Comparison of ENCODE assay signal across 24 cellular contexts in genomic region chr22:25672685-25673084, GRCh38.
DNase-seq lines count a peak whose midpoint lies in the region; ATAC-seq and TF ChIP-seq lines count a peak whose summit lies in the region.
"Had no signal": no experiment of that assay in that cellular context is flagged by ENCODE, and none has a peak within 500 bp of the region (broad histone marks: within the 10 kb centered on the region; RNA-seq: fewer than 3 reads in every experiment).

No MANE protein-coding gene starts in this region.

- H3K4me1 ChIP-seq in GM23338 (ENCODE audit: insufficient read depth): peaks cover 13% of the 10 kb centered on the region
- H3K4me1 ChIP-seq: stomach, uterus had no signal

- H4K20me1 ChIP-seq in GM23338 (replicated peaks; ENCODE audit: insufficient read depth): no peaks in the 10 kb centered on the region

- H3K27ac ChIP-seq in GM23338 (ENCODE audit: low read depth): no peak overlapping the region
- H3K27ac ChIP-seq: esophagus muscularis mucosa, PC-9, right atrium auricular region, stomach, uterus had no signal

- H3K27me3 Mint-ChIP-seq in activated CD4-positive, alpha-beta memory T cell treated with anti-CD3 and anti-CD28 coated beads, Interleukin-2, amount 10 ng/mL, durations not matched to agents 7 days and 5 days: no peaks in the 10 kb centered on the region
- H3K27me3 Mint-ChIP-seq in activated CD4-positive, alpha-beta memory T cell treated with anti-CD3 and anti-CD28 coated beads for 36 hours: no peaks in the 10 kb centered on the region
- H3K27me3 Mint-ChIP-seq in GM23338 (ENCODE audit: insufficient read depth, low read depth, poor library complexity) (no peaks in the 10 kb centered on the region), brain (peaks cover 3% of the 10 kb centered on the region)
- H3K27me3 Mint-ChIP-seq in T-helper 2 cell treated with Interferon-gamma antibody and Interleukin-4, amounts not matched to agents 5 μg/mL and 100 μg/mL, for 36 hours (ENCODE audit: low read depth): no peaks in the 10 kb centered on the region
- H3K27me3 Mint-ChIP-seq: CD4-positive, alpha-beta memory T cell had no signal

- H3K27ac Mint-ChIP-seq in activated CD4-positive, alpha-beta memory T cell treated with anti-CD3 and anti-CD28 coated beads, Interleukin-2, amount 10 ng/mL, durations not matched to agents 7 days and 5 days: peak overlapping the region; percentile 53
- no peak overlapping the region for H3K27ac Mint-ChIP-seq in activated CD4-positive, alpha-beta memory T cell treated with anti-CD3 and anti-CD28 coated beads for 36 hours
- peak overlapping the region; percentile 73; the same call in 1 of the 2 replicates for H3K27ac Mint-ChIP-seq in GM23338
- H3K27ac Mint-ChIP-seq in T-helper 2 cell treated with Interferon-gamma antibody and Interleukin-4, amounts not matched to agents 5 μg/mL and 100 μg/mL, for 36 hours: peak overlapping the region; percentile 73
- H3K27ac Mint-ChIP-seq in brain: peak overlapping the region in 3 of 5 experiments; percentile 20 to 61 (median 33)
- H3K27ac Mint-ChIP-seq: CD4-positive, alpha-beta memory T cell had no signal

- no peak for DNase-seq in activated CD4-positive, alpha-beta memory T cell treated with anti-CD3 and anti-CD28 coated beads, Interleukin-2, amount 10 ng/mL, durations not matched to agents 7 days and 5 days
- DNase-seq in activated CD4-positive, alpha-beta memory T cell treated with anti-CD3 and anti-CD28 coated beads for 36 hours: no peak
- DNase-seq in GM23338 (ENCODE audit: low spot score) (no peak), NCI-H2081 (lab: John Stamatoyannopoulos, UW) (no peak), NCI-H226 (no peak), NCI-H1417 treated with DMSO at 0.1 percent for 48 hours (lab: John Stamatoyannopoulos, UW) (no peak)
- no peak for DNase-seq in T-helper 2 cell treated with Interferon-gamma antibody and Interleukin-4, amounts not matched to agents 5 μg/mL and 100 μg/mL, for 36 hours (ENCODE audit: low spot score)
- DNase-seq: activated effector memory CD4-positive, alpha-beta T cell treated with Interleukin-2 at 50 U/mL for 16 hours; CD4-positive, alpha-beta memory T cell; central memory CD4-positive, alpha-beta T cell; dermis blood vessel endothelial cell; kidney glomerular epithelial cell; NCI-H1092 treated with DMSO at 0.1 percent for 48 hours; NCI-H187 treated with DMSO at 0.1 percent for 48 hours; NCI-H524 treated with DMSO at 0.1 percent for 48 hours; PC-9; SK-N-SH; stomach; uterus had no signal

- H3K36me3 Mint-ChIP-seq in activated CD4-positive, alpha-beta memory T cell treated with anti-CD3 and anti-CD28 coated beads, Interleukin-2, amount 10 ng/mL, durations not matched to agents 7 days and 5 days (ENCODE audit: low read depth): peaks cover 36% of the 10 kb centered on the region
- peaks cover 5% of the 10 kb centered on the region for H3K36me3 Mint-ChIP-seq in activated CD4-positive, alpha-beta memory T cell treated with anti-CD3 and anti-CD28 coated beads for 36 hours
- H3K36me3 Mint-ChIP-seq in GM23338 (ENCODE audit: low read depth): peaks cover 13% of the 10 kb centered on the region; the same call in 1 of the 3 replicates
- H3K36me3 Mint-ChIP-seq in T-helper 2 cell treated with Interferon-gamma antibody and Interleukin-4, amounts not matched to agents 5 μg/mL and 100 μg/mL, for 36 hours (ENCODE audit: low read depth): peaks cover 58% of the 10 kb centered on the region
- peaks cover 53% of the 10 kb centered on the region for H3K36me3 Mint-ChIP-seq in brain
- H3K36me3 Mint-ChIP-seq: CD4-positive, alpha-beta memory T cell had no signal

- no peak overlapping the region for H3K4me3 ChIP-seq in GM23338
- H3K4me3 ChIP-seq: esophagus muscularis mucosa, PC-9, right atrium auricular region, smooth muscle cell, stomach, uterus had no signal

- H3K4me1 Mint-ChIP-seq in activated CD4-positive, alpha-beta memory T cell treated with anti-CD3 and anti-CD28 coated beads, Interleukin-2, amount 10 ng/mL, durations not matched to agents 7 days and 5 days: peaks cover 13% of the 10 kb centered on the region
- H3K4me1 Mint-ChIP-seq in activated CD4-positive, alpha-beta memory T cell treated with anti-CD3 and anti-CD28 coated beads for 36 hours (ENCODE audit: low read depth): peaks cover 13% of the 10 kb centered on the region
- H3K4me1 Mint-ChIP-seq in GM23338 (peaks cover 12% of the 10 kb centered on the region), brain (peaks cover 33% of the 10 kb centered on the region)
- H3K4me1 Mint-ChIP-seq in T-helper 2 cell treated with Interferon-gamma antibody and Interleukin-4, amounts not matched to agents 5 μg/mL and 100 μg/mL, for 36 hours (ENCODE audit: low read depth): peaks cover 17% of the 10 kb centered on the region
- H3K4me1 Mint-ChIP-seq: CD4-positive, alpha-beta memory T cell had no signal

- no peaks in the 10 kb centered on the region for H3K9me2 ChIP-seq in GM23338 (ENCODE audit: insufficient read depth)
- H3K9me2 ChIP-seq: SK-N-SH had no signal

- no peaks in the 10 kb centered on the region for H3K27me3 ChIP-seq in GM23338 (ENCODE audit: insufficient read depth)
- H3K27me3 ChIP-seq: esophagus muscularis mucosa, right atrium auricular region, stomach, uterus had no signal

- intact Hi-C loops in activated CD4-positive, alpha-beta memory T cell treated with anti-CD3 and anti-CD28 coated beads for 36 hours (cut with micrococcal nuclease): loop anchor here (1.0 kb wide), 2 partner anchors 49 to 188 kb away; no protein-coding TSS in a partner anchor

- ATAC-seq in GM23338: no peak
- ATAC-seq: Right ventricle myocardium inferior had no signal

- no peaks in the 10 kb centered on the region for H3K36me3 ChIP-seq in GM23338 (ENCODE audit: insufficient read depth)
- H3K36me3 ChIP-seq: esophagus muscularis mucosa, right atrium auricular region, stomach, uterus had no signal

- CTCF ChIA-PET in activated CD4-positive, alpha-beta memory T cell treated with anti-CD3 and anti-CD28 coated beads, Interleukin-2, amount 10 ng/mL, durations not matched to agents 7 days and 5 days (lab: Charles Lee): interaction anchor here (1.1 kb wide), 1 partner anchor 101 kb away, joined by 3 read pairs; no protein-coding TSS in a partner anchor
- CTCF ChIA-PET in activated CD4-positive, alpha-beta memory T cell treated with anti-CD3 and anti-CD28 coated beads for 36 hours (lab: Charles Lee): no interaction called here

- POLR2A ChIA-PET in activated CD4-positive, alpha-beta memory T cell treated with anti-CD3 and anti-CD28 coated beads, Interleukin-2, amount 10 ng/mL, durations not matched to agents 7 days and 5 days (lab: Charles Lee): no interaction called here
- POLR2A ChIA-PET in activated CD4-positive, alpha-beta memory T cell treated with anti-CD3 and anti-CD28 coated beads for 36 hours (lab: Charles Lee): no interaction called here

- TF ChIP-seq CTCF in GM23338 (conservative IDR thresholded peaks at IDR 0.05; ENCODE audit: low read depth in 2 of 2) (no peak), brain (conservative IDR thresholded peaks at IDR 0.05) (no peak)

- H3K79me2 ChIP-seq in GM23338 (replicated peaks; ENCODE audit: insufficient read depth): no peaks in the 10 kb centered on the region

- H3K4me2 ChIP-seq in GM23338: no peak overlapping the region
- H3K4me2 ChIP-seq: PC-9, SK-N-SH, smooth muscle cell had no signal

- no peaks in the 10 kb centered on the region for H3K9me3 Mint-ChIP-seq in activated CD4-positive, alpha-beta memory T cell treated with anti-CD3 and anti-CD28 coated beads, Interleukin-2, amount 10 ng/mL, durations not matched to agents 7 days and 5 days
- H3K9me3 Mint-ChIP-seq in activated CD4-positive, alpha-beta memory T cell treated with anti-CD3 and anti-CD28 coated beads for 36 hours: no peaks in the 10 kb centered on the region
- H3K9me3 Mint-ChIP-seq in GM23338 (no peaks in the 10 kb centered on the region), brain (no peaks in the 10 kb centered on the region)
- H3K9me3 Mint-ChIP-seq in T-helper 2 cell treated with Interferon-gamma antibody and Interleukin-4, amounts not matched to agents 5 μg/mL and 100 μg/mL, for 36 hours: no peaks in the 10 kb centered on the region
- H3K9me3 Mint-ChIP-seq: CD4-positive, alpha-beta memory T cell had no signal

- H3K4me3 Mint-ChIP-seq in activated CD4-positive, alpha-beta memory T cell treated with anti-CD3 and anti-CD28 coated beads, Interleukin-2, amount 10 ng/mL, durations not matched to agents 7 days and 5 days: no peak overlapping the region
- no peak overlapping the region for H3K4me3 Mint-ChIP-seq in activated CD4-positive, alpha-beta memory T cell treated with anti-CD3 and anti-CD28 coated beads for 36 hours
- no peak overlapping the region for H3K4me3 Mint-ChIP-seq in GM23338
- no peak overlapping the region for H3K4me3 Mint-ChIP-seq in T-helper 2 cell treated with Interferon-gamma antibody and Interleukin-4, amounts not matched to agents 5 μg/mL and 100 μg/mL, for 36 hours
- H3K4me3 Mint-ChIP-seq in brain: no peak overlapping the region
- H3K4me3 Mint-ChIP-seq: CD4-positive, alpha-beta memory T cell had no signal

- no peak overlapping the region for H2AFZ ChIP-seq in GM23338
- H2AFZ ChIP-seq: PC-9 had no signal

- no peaks in the 10 kb centered on the region for H3F3A ChIP-seq in GM23338 (replicated peaks; ENCODE audit: low read depth)

TF ChIP-seq in GM23338, 12 proteins besides CTCF, POLR2A, EP300 and RAD21 (continues in another document):
- no peak for TF ChIP-seq CREB1 (CRISPR knock-in tag; IDR thresholded peaks at IDR 0.05; ENCODE audit: low read depth)
